In genomic region chrX:141917801-141918200, GRCh38 we compare ENCODE assay signal across 38 cellular contexts. TPM values are rescaled to one million over a fixed set of nuclear protein-coding genes. Genes with fewer than 3 reads are reported as not detected.
"Had no signal": no experiment of that assay in that cellular context is flagged by ENCODE, and none has a peak within 500 bp of the region (broad histone marks: within the 10 kb centered on the region; RNA-seq: fewer than 3 reads in every experiment).

No MANE protein-coding gene starts in this region.

- DNase-seq: Karpas-422, Kasumi-1, MM.1S, MV-4-11, NCI-H1048, NCI-H1092, NCI-H1092 treated with DMSO at 0.1 percent for 48 hours, NCI-H1105, NCI-H1105 treated with DMSO at 0.1 percent for 48 hours, NCI-H1417, NCI-H1417 treated with DMSO at 0.1 percent for 48 hours, NCI-H1436, NCI-H1436 treated with DMSO at 0.1 percent for 48 hours, NCI-H146, NCI-H1694, NCI-H1694 treated with DMSO at 0.1 percent for 48 hours, NCI-H187, NCI-H187 treated with DMSO at 0.1 percent for 48 hours, NCI-H1930, NCI-H2029, NCI-H2029 treated with DMSO at 0.1 percent for 48 hours, NCI-H2081, NCI-H2081 treated with DMSO at 0.1 percent for 48 hours, NCI-H2107, NCI-H2171, NCI-H2171 treated with DMSO at 0.1 percent for 48 hours, NCI-H2227 treated with DMSO at 0.1 percent for 48 hours, NCI-H226, NCI-H345, NCI-H446, NCI-H446 treated with DMSO at 0.1 percent for 48 hours, NCI-H510A, NCI-H510A treated with DMSO at 0.1 percent for 48 hours, NCI-H524, NCI-H524 treated with DMSO at 0.1 percent for 48 hours had no signal

RNA-seq across cellular contexts. Expression of gene MAGEC1, which starts 14.1 kb away (rescaled TPM):
- total RNA-seq: LHCN-M2, MCF 10A, NCI-H460 had no signal
